8 cellular contexts compared by ENCODE assay signal in the genomic region with DNA sequence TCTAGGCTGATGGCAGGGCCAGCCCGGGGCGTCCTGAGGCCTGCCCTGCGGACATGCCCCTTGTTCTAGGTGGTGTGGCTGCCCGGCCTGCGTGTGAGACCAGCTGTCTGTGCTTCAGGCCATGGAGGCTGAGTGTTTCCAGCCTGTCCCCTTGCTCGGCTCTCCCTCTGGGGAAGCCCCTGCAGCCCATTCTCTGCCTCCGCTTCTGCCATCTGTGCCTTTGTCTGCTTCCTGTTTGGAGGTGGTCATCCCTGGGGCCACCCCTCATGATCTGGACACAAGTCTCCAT.
DNase-seq lines count a peak whose midpoint lies in the region; ATAC-seq and TF ChIP-seq lines count a peak whose summit lies in the region.

No MANE protein-coding gene starts in this region.

- H3K4me3 ChIP-seq in left ventricle myocardium inferior (no peak overlapping the region), endocrine pancreas (ENCODE audit: control insufficient read depth, insufficient read depth, low read length) (no peak overlapping the region), stomach (no peak overlapping the region)

- no peaks in the 10 kb centered on the region for H3K27me3 ChIP-seq in left ventricle myocardium inferior (ENCODE audit: low read depth)
- H3K27me3 ChIP-seq in endocrine pancreas (ENCODE audit: control insufficient read depth, insufficient read depth, low read length) = no peaks in the 10 kb centered on the region
- no peaks in the 10 kb centered on the region for H3K27me3 ChIP-seq in stomach

- H3K27ac ChIP-seq in left ventricle myocardium inferior (replicated peaks) = peak overlapping the region; percentile 91
- peak overlapping the region; percentile 80 to 95 (median 94) for H3K27ac ChIP-seq in stomach

- no peak for TF ChIP-seq EP300 in stomach (IDR thresholded peaks at IDR 0.05)

- H3K9me3 ChIP-seq in left ventricle myocardium inferior (replicated peaks) (no peaks in the 10 kb centered on the region), endocrine pancreas (ENCODE audit: control insufficient read depth, low read length) (no peaks in the 10 kb centered on the region), stomach (no peaks in the 10 kb centered on the region)

- no peak for TF ChIP-seq POLR2A in stomach (IDR thresholded peaks at IDR 0.05)

- TF ChIP-seq CTCF in left ventricle myocardium inferior (IDR thresholded peaks at IDR 0.05; ENCODE audit: borderline replicate concordance) (no peak), stomach (IDR thresholded peaks at IDR 0.05) (no peak)

- H3K36me3 ChIP-seq in left ventricle myocardium inferior (no peaks in the 10 kb centered on the region), endocrine pancreas (ENCODE audit: control insufficient read depth, insufficient read depth, low read length) (no peaks in the 10 kb centered on the region), stomach (peaks cover 0 to 10% (median 0%) of the 10 kb centered on the region in 4 donors)

- H3K9ac ChIP-seq in endocrine pancreas (ENCODE audit: control insufficient read depth, insufficient read depth, low read length) = peak overlapping the region; percentile 5

- WGBS in stomach, 5 donors = 46 to 86% (median 75%) methylated on average over 6 to 7 of the region's 7 CpGs

- DNase-seq in left ventricle myocardium inferior = no peak
- DNase-seq in cardiac septum (ENCODE audit: low spot score) = no peak
- no peak for DNase-seq in stomach
- DNase-seq in SW 1271 (lab: John Stamatoyannopoulos, UW) = no peak
- no peak for DNase-seq in SKM-1 treated with dmso at 0.1 percent for 144 hours (lab: John Stamatoyannopoulos, UW; ENCODE audit: unreplicated experiment)
- no peak for DNase-seq in NOMO-1 treated with dmso at 0.1 percent for 144 hours (lab: John Stamatoyannopoulos, UW; ENCODE audit: unreplicated experiment)

- peak; percentile 10 for ATAC-seq in HG03196 (IDR thresholded peaks at IDR 0.05; ENCODE audit: unreplicated experiment)

- H3K4me1 ChIP-seq in left ventricle myocardium inferior (peaks cover 52% of the 10 kb centered on the region), endocrine pancreas (ENCODE audit: control insufficient read depth, insufficient read depth, low read length) (no peaks in the 10 kb centered on the region), stomach (peaks cover 48 to 100% (median 67%) of the 10 kb centered on the region in 4 donors)

- intact Hi-C loops in left ventricle myocardium inferior (cut with micrococcal nuclease) (no loop called here), cardiac septum (cut with DNase I) (no loop called here), stomach (cut with DNase I; ENCODE audit: low total_unique reads) (no loop called here)
